Comparison of ENCODE assay signal across 1 cellular context in the genomic region with DNA sequence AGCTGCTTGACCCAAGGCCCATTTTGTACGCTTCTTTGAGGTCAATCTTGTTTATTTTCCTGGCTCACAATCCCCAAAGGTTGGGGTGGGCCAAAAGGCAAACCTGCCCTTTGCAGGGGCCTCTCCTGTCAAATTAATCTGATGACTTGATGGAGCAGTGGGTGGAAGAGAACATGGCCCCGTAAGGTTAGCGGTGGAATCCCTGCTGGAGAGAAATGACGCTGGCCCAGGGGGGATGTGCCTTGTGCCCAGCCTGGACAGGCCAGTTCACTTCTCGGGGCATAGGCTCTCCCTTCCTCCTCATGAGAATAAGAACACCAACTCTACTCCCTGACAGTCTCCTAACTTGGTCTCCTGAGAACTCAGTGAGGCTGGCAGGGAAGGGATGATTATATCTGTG.
TF ChIP-seq lines count a peak whose summit lies in the region.

No MANE protein-coding gene starts in this region.

TF ChIP-seq in HepG2, 621 proteins besides CTCF, POLR2A, EP300 and RAD21 (continued from another document):
- TF ChIP-seq HNRNPUL1 (IDR thresholded peaks at IDR 0.05; ENCODE audit: low read depth, low read length) = no peak
- TF ChIP-seq, protein P1, sequence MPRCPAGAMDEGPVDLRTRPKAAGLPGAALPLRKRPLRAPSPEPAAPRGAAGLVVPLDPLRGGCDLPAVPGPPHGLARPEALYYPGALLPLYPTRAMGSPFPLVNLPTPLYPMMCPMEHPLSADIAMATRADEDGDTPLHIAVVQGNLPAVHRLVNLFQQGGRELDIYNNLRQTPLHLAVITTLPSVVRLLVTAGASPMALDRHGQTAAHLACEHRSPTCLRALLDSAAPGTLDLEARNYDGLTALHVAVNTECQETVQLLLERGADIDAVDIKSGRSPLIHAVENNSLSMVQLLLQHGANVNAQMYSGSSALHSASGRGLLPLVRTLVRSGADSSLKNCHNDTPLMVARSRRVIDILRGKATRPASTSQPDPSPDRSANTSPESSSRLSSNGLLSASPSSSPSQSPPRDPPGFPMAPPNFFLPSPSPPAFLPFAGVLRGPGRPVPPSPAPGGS (CRISPR knock-in tag; IDR thresholded peaks at IDR 0.05) = no peak
- TF ChIP-seq NFIB (CRISPR knock-in tag; IDR thresholded peaks at IDR 0.05; ENCODE audit: borderline replicate concordance) = no peak
- TF ChIP-seq KLF12 (CRISPR knock-in tag; IDR thresholded peaks at IDR 0.05; ENCODE audit: borderline replicate concordance) = no peak
